Comparison of ENCODE assay signal across 9 cellular contexts in genomic region chr4:130028552-130028951, GRCh38.
A peak's percentile ranks its signal among the peaks of the same experiment; 100 is the strongest.
DNase-seq lines count a peak whose midpoint lies in the region; ATAC-seq and TF ChIP-seq lines count a peak whose summit lies in the region.
"Had no signal": no experiment of that assay in that cellular context is flagged by ENCODE, and none has a peak within 500 bp of the region (broad histone marks: within the 10 kb centered on the region; RNA-seq: fewer than 3 reads in every experiment).

No MANE protein-coding gene starts in this region.

- no peak for TF ChIP-seq CTCF in ovary (IDR thresholded peaks at IDR 0.05)
- TF ChIP-seq CTCF in uterus (IDR thresholded peaks at IDR 0.05): no peak

- TF ChIP-seq EP300 in ovary (IDR thresholded peaks at IDR 0.05): no peak

- WGBS in ovary, 3 donors: 42 to 51% (median 50%) methylated on average over 3 of the region's 3 CpGs

- H3K4me1 ChIP-seq in HUES48 (ENCODE audit: control insufficient read depth, insufficient read depth, low read length) (peaks cover 71% of the 10 kb centered on the region), iPS-18a (ENCODE audit: control insufficient read depth, low read depth, low read length) (peaks cover 60% of the 10 kb centered on the region), ovary (ENCODE audit: insufficient read depth) (no peaks in the 10 kb centered on the region), uterus (no peaks in the 10 kb centered on the region)

- TF ChIP-seq POLR2A in ovary (IDR thresholded peaks at IDR 0.05) (no peak), uterus (IDR thresholded peaks at IDR 0.05) (no peak)

- H3K27ac ChIP-seq in HUES48 (ENCODE audit: low read depth, low read length) (peak overlapping the region; percentile 36), iPS-18a (ENCODE audit: low read length) (peak overlapping the region; percentile 46), ovary (no peak overlapping the region), uterus (no peak overlapping the region)

- H3K9ac ChIP-seq in HUES48 (ENCODE audit: low read depth, low read length) (no peak overlapping the region), iPS-18a (ENCODE audit: low read length) (no peak overlapping the region)

- intact Hi-C loops in ovary (cut with DNase I) (no loop called here), uterus (cut with DNase I; ENCODE audit: low total_unique reads) (no loop called here)

- H3K9me3 ChIP-seq in HUES48 (ENCODE audit: control insufficient read depth, insufficient read depth, low read length) (no peaks in the 10 kb centered on the region), iPS-18a (ENCODE audit: control insufficient read depth, low read depth, low read length) (no peaks in the 10 kb centered on the region), ovary (no peaks in the 10 kb centered on the region), uterus (no peaks in the 10 kb centered on the region)

- H3K27me3 ChIP-seq in HUES48 (ENCODE audit: control insufficient read depth, insufficient read depth, low read length) (no peaks in the 10 kb centered on the region), iPS-18a (ENCODE audit: control insufficient read depth, insufficient read depth, low read length) (no peaks in the 10 kb centered on the region), ovary (no peaks in the 10 kb centered on the region), uterus (no peaks in the 10 kb centered on the region)

- no peak overlapping the region for H3K4me3 ChIP-seq in HUES48 (ENCODE audit: low read depth, low read length)
- H3K4me3 ChIP-seq in iPS-18a (ENCODE audit: low read length): no peak overlapping the region
- no peak overlapping the region for H3K4me3 ChIP-seq in ovary
- no peak overlapping the region for H3K4me3 ChIP-seq in uterus

- peaks cover 3% of the 10 kb centered on the region for H3K36me3 ChIP-seq in HUES48 (ENCODE audit: control insufficient read depth, insufficient read depth, low read length)
- H3K36me3 ChIP-seq in iPS-18a (ENCODE audit: control insufficient read depth, low read depth, low read length): peaks cover 20% of the 10 kb centered on the region
- no peaks in the 10 kb centered on the region for H3K36me3 ChIP-seq in ovary
- H3K36me3 ChIP-seq in uterus: no peaks in the 10 kb centered on the region

- ATAC-seq in GM19023 (IDR thresholded peaks at IDR 0.05; ENCODE audit: unreplicated experiment): peak; percentile 78
- ATAC-seq in HG02623 (IDR thresholded peaks at IDR 0.05; ENCODE audit: unreplicated experiment): peak; percentile 87
- ATAC-seq: PC-3 had no signal

- DNase-seq in GF-D8 (lab: John Stamatoyannopoulos, UW): no peak
- no peak for DNase-seq in ovary
- DNase-seq in uterus: no peak
- no peak for DNase-seq in cerebellar cortex (ENCODE audit: low spot score)
- DNase-seq: PC-3 had no signal

Comparison
In these comparisons a context has a peak if more than half of its experiments do, and no peak if none do; other contexts are left out.
1. H3K27ac ChIP-seq: peak in HUES48 (single experiment) and iPS-18a (single experiment); none in ovary (0 of 2) and uterus (0 of 2).